In the genomic region with DNA sequence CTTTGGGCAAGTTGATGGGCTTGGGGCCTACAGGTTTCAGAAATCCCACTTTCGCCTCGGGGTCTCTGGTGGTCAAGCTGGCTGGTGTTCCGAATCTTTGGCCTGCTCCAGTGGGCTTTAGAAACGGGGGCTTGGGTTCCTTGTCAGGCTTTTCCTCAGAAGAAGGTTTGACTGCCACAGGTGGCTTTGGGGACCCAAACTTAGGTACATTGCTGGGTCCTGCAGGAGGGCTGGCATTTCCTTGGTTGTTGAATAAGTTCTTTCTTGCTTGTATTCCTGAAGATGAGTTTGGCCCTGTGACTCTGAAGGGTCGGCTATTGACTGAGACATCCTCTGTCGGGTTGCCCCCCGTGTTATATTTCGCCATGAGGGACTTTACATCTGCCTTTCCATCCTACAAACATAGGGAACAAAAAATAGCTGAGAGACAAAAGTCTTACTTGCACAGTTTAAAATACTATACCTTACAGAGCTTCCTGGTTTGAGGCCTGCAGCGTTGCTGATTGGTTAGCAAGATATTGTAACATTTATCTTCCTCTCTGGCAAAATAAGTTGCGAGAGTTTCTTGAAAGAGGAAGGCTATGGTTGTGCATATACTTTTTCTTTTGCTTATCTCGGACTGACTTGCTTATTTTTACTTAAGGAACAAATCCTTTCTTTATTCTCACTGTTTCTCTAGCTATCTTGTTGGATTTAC, we compare ENCODE assay signal across 17 cellular contexts. TPM values are rescaled to one million over a fixed set of nuclear protein-coding genes. Genes with fewer than 3 reads are reported as not detected.
DNase-seq lines count a peak whose midpoint lies in the region; ATAC-seq and TF ChIP-seq lines count a peak whose summit lies in the region.
"Had no signal": no experiment of that assay in that cellular context is flagged by ENCODE, and none has a peak within 500 bp of the region (broad histone marks: within the 10 kb centered on the region; RNA-seq: fewer than 3 reads in every experiment).

No MANE protein-coding gene starts in this region.

- H3K4me3 Mint-ChIP-seq in CD4-positive, alpha-beta T cell: peak overlapping the region; percentile 93
- H3K4me3 Mint-ChIP-seq in activated CD4-positive, alpha-beta memory T cell treated with anti-CD3 and anti-CD28 coated beads, Interleukin-2, amount 10 ng/mL, durations not matched to agents 7 days and 5 days: peak overlapping the region; percentile 96
- H3K4me3 Mint-ChIP-seq: brain had no signal

- no peaks in the 10 kb centered on the region for H3K27me3 ChIP-seq in CD4-positive, alpha-beta T cell (ENCODE audit: control insufficient read depth, insufficient read depth, low read length)
- H3K27me3 ChIP-seq in mononuclear cell (ENCODE audit: insufficient read depth, low read length): no peaks in the 10 kb centered on the region
- no peaks in the 10 kb centered on the region for H3K27me3 ChIP-seq in WERI-Rb-1 (ENCODE audit: insufficient read depth, low read depth, severe bottlenecking)
- H3K27me3 ChIP-seq: suprapubic skin had no signal

- intact Hi-C loops in CD4-positive, alpha-beta T cell (cut with DNase I, micrococcal nuclease): loop anchor here (1.0 to 5.0 kb wide), 6 partner anchors 7 to 130 kb away; a partner anchor contains a TSS

- H3K4me1 Mint-ChIP-seq in CD4-positive, alpha-beta T cell (ENCODE audit: low read depth): peaks cover 45% of the 10 kb centered on the region
- peaks cover 40% of the 10 kb centered on the region for H3K4me1 Mint-ChIP-seq in activated CD4-positive, alpha-beta memory T cell treated with anti-CD3 and anti-CD28 coated beads, Interleukin-2, amount 10 ng/mL, durations not matched to agents 7 days and 5 days
- H3K4me1 Mint-ChIP-seq: brain had no signal

- no peaks in the 10 kb centered on the region for H3K9me3 Mint-ChIP-seq in CD4-positive, alpha-beta T cell
- H3K9me3 Mint-ChIP-seq in activated CD4-positive, alpha-beta memory T cell treated with anti-CD3 and anti-CD28 coated beads, Interleukin-2, amount 10 ng/mL, durations not matched to agents 7 days and 5 days: no peaks in the 10 kb centered on the region
- H3K9me3 Mint-ChIP-seq: brain had no signal

- no peaks in the 10 kb centered on the region for H3K27me3 Mint-ChIP-seq in CD4-positive, alpha-beta T cell
- H3K27me3 Mint-ChIP-seq in activated CD4-positive, alpha-beta memory T cell treated with anti-CD3 and anti-CD28 coated beads, Interleukin-2, amount 10 ng/mL, durations not matched to agents 7 days and 5 days: no peaks in the 10 kb centered on the region
- H3K27me3 Mint-ChIP-seq: brain had no signal

- no peak for TF ChIP-seq POLR2A in GM18505 (IDR thresholded peaks at IDR 0.05; ENCODE audit: borderline replicate concordance, extremely low read depth, insufficient read depth, insufficient read length)

- POLR2A ChIA-PET in CD4-positive, alpha-beta T cell (lab: Charles Lee): interaction anchor here (0.6 to 6.9 kb wide), 13 partner anchors 8 to 129 kb away, joined by 3 to 140 read pairs (median 6); a partner anchor contains a TSS
- POLR2A ChIA-PET in activated CD4-positive, alpha-beta memory T cell treated with anti-CD3 and anti-CD28 coated beads, Interleukin-2, amount 10 ng/mL, durations not matched to agents 7 days and 5 days (lab: Charles Lee): interaction anchor here (0.9 to 19.0 kb wide), 15 partner anchors 9 to 1478 kb away, joined by 3 to 508 read pairs (median 5); no protein-coding TSS in a partner anchor

- peaks cover 73% of the 10 kb centered on the region for H3K4me1 ChIP-seq in mononuclear cell (ENCODE audit: insufficient read depth, low read length)
- H3K4me1 ChIP-seq: suprapubic skin had no signal

- peak in 2 of 10 experiments; percentile 35 to 47 for DNase-seq in CD4-positive, alpha-beta T cell
- DNase-seq in Kasumi-1 (lab: John Stamatoyannopoulos, UW): peak; percentile 46 to 52
- peak; percentile 62 for DNase-seq in activated CD4-positive, alpha-beta memory T cell treated with anti-CD3 and anti-CD28 coated beads, Interleukin-2, amount 10 ng/mL, durations not matched to agents 7 days and 5 days
- DNase-seq in activated gamma-delta T cell treated with Interleukin-2 at 50 U/mL for 16 hours: no peak
- DNase-seq in WERI-Rb-1: no peak
- DNase-seq: activated CD4-positive, CD25-positive, alpha-beta regulatory T cell treated with anti-CD3 and anti-CD28 coated beads, Interleukin-2, amount 50 U/mL, for 72 hours; DMS 273 treated with DMSO at 0.1 percent for 48 hours; NCI-H187; occipital lobe; PC-3; stimulated activated CD4-positive, alpha-beta T cell treated with anti-CD3 and anti-CD28 coated beads, Interleukin-4, amount 100 ng/mL, for 1 hour had no signal

- H3K36me3 Mint-ChIP-seq in CD4-positive, alpha-beta T cell (ENCODE audit: low read depth): peaks cover 51% of the 10 kb centered on the region
- peaks cover 39% of the 10 kb centered on the region for H3K36me3 Mint-ChIP-seq in activated CD4-positive, alpha-beta memory T cell treated with anti-CD3 and anti-CD28 coated beads, Interleukin-2, amount 10 ng/mL, durations not matched to agents 7 days and 5 days (ENCODE audit: low read depth)
- H3K36me3 Mint-ChIP-seq: brain had no signal

- peak; percentile 62 for ATAC-seq in CD4-positive, alpha-beta T cell (ENCODE audit: poor library complexity)
- ATAC-seq in GM18505 (IDR thresholded peaks at IDR 0.05; ENCODE audit: unreplicated experiment) (no peak), GM19324 (IDR thresholded peaks at IDR 0.05; ENCODE audit: low FRiP score, unreplicated experiment) (no peak)
- ATAC-seq: esophagus mucosa, PC-3 had no signal

- H3K27ac Mint-ChIP-seq in CD4-positive, alpha-beta T cell: peak overlapping the region; percentile 96
- H3K27ac Mint-ChIP-seq in activated CD4-positive, alpha-beta memory T cell treated with anti-CD3 and anti-CD28 coated beads, Interleukin-2, amount 10 ng/mL, durations not matched to agents 7 days and 5 days: peak overlapping the region; percentile 97
- H3K27ac Mint-ChIP-seq: brain had no signal

- TF ChIP-seq CTCF in CD4-positive, alpha-beta T cell (IDR thresholded peaks at IDR 0.05): no peak
- TF ChIP-seq CTCF in WERI-Rb-1 (IDR thresholded peaks at IDR 0.05; ENCODE audit: low read depth, low read length): no peak

- H3K4me3 ChIP-seq in mononuclear cell (ENCODE audit: low read length) (peak overlapping the region; percentile 51), WERI-Rb-1 (ENCODE audit: low read depth, low read length) (no peak overlapping the region)
- H3K4me3 ChIP-seq: suprapubic skin had no signal

- H3K9me3 ChIP-seq in CD4-positive, alpha-beta T cell (ENCODE audit: control insufficient read depth, low read length): no peaks in the 10 kb centered on the region
- no peaks in the 10 kb centered on the region for H3K9me3 ChIP-seq in mononuclear cell (ENCODE audit: low read depth, low read length)
- H3K9me3 ChIP-seq in WERI-Rb-1 (ENCODE audit: severe bottlenecking): no peaks in the 10 kb centered on the region
- H3K9me3 ChIP-seq: suprapubic skin had no signal

- no peaks in the 10 kb centered on the region for H3K36me3 ChIP-seq in WERI-Rb-1
- H3K36me3 ChIP-seq: suprapubic skin had no signal

- peak overlapping the region; percentile 82 for H3K27ac ChIP-seq in CD4-positive, alpha-beta T cell (ENCODE audit: low read depth, low read length)
- H3K27ac ChIP-seq in WERI-Rb-1: no peak overlapping the region
- H3K27ac ChIP-seq: suprapubic skin had no signal

- CTCF ChIA-PET in CD4-positive, alpha-beta T cell (lab: Charles Lee): interaction anchor here (0.6 to 15.2 kb wide), 6 partner anchors 9 to 81 kb away, joined by 3 to 140 read pairs (median 4); no protein-coding TSS in a partner anchor
- CTCF ChIA-PET in activated CD4-positive, alpha-beta memory T cell treated with anti-CD3 and anti-CD28 coated beads, Interleukin-2, amount 10 ng/mL, durations not matched to agents 7 days and 5 days (lab: Charles Lee): interaction anchor here (0.9 to 4.8 kb wide), 6 partner anchors 8 to 52 kb away, joined by 3 to 37 read pairs (median 5); no protein-coding TSS in a partner anchor

RNA-seq across cellular contexts. Expression of a gene that starts 16.6 kb away (rescaled TPM):
- 100 to 1,000 TPM; 478 to 497 TPM for total RNA-seq in CD4-positive, alpha-beta T cell
- 100 to 1,000 TPM; 260 to 270 TPM for total RNA-seq in activated CD4-positive, alpha-beta memory T cell treated with anti-CD3 and anti-CD28 coated beads, Interleukin-2, amount 10 ng/mL, durations not matched to agents 7 days and 5 days
- 189 TPM for total RNA-seq in mononuclear cell

Comparison
In these comparisons a context has a peak if more than half of its experiments do, and no peak if none do; other contexts are left out.
1. DNase-seq: peak in Kasumi-1 (2 of 2) and activated CD4-positive, alpha-beta memory T cell treated with anti-CD3 and anti-CD28 coated beads, Interleukin-2, amount 10 ng/mL, durations not matched to agents 7 days and 5 days (single experiment); none in activated gamma-delta T cell treated with Interleukin-2 at 50 U/mL for 16 hours (single experiment) and WERI-Rb-1 (single experiment).